Comparison of ENCODE assay signal across 9 cellular contexts in the genomic region with DNA sequence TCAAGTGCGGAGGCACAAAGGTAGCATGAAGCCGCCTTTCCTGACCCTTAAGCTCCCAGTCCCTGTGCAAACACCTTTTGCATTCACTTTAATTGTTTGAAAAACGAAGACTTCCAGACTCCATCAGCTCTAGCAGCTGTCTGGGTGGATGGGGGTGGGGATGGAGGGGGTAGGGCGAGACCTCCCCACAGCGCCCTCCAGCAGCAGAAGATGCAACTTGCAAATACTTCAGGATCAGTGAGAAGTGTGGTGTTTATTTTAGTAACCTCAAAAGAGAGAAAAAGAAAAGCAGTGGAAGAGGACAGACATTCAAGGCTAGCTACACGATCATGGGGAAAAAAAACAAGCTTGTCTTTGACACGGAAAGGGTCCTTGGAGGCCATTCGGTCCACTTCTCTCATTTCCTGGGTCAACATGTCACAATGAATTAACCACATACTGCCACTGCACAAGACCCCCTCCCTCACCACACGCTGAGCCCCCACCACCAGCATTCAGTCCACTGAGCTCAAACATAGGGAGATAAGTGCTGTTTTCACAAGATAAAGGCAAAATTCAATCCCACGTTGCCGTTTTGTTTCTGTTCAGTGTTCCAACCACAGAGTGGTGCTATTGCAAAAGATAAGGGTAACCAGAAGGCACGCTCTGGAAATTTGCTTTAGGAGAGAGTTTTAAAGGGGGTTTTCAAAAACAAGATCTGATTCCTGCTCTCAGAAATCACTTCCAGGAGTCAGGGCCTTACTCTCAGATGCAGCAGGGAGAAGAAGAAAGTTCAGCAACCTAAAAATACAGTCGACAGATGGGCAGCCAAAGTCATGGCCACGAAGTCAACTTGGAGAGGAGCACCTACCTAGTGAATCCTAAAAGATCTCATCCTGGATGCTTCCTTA. TPM values are rescaled to one million over a fixed set of nuclear protein-coding genes. Genes with fewer than 3 reads are reported as not detected.
DNase-seq lines count a peak whose midpoint lies in the region; TF ChIP-seq lines count a peak whose summit lies in the region.
"Had no signal": no experiment of that assay in that cellular context is flagged by ENCODE, and none has a peak within 500 bp of the region (broad histone marks: within the 10 kb centered on the region; RNA-seq: fewer than 3 reads in every experiment).

No MANE protein-coding gene starts in this region.

- H3K4me1 Mint-ChIP-seq in neural progenitor cell (peaks cover 38% of the 10 kb centered on the region), Calu3 (ENCODE audit: low read depth, unreplicated experiment) (no peaks in the 10 kb centered on the region)

- H3K27me3 Mint-ChIP-seq in neural progenitor cell (ENCODE audit: insufficient read depth, low read depth), result peaks cover 23% of the 10 kb centered on the region
- no peaks in the 10 kb centered on the region for H3K27me3 Mint-ChIP-seq in Calu3 (ENCODE audit: unreplicated experiment)

- TF ChIP-seq CTCF in neural progenitor cell (IDR thresholded peaks at IDR 0.05) (peak; percentile 59), Calu3 (IDR thresholded peaks at IDR 0.05; ENCODE audit: unreplicated experiment) (no peak)

- peak overlapping the region; percentile 88 for H3K4me3 ChIP-seq in neural progenitor cell

- DNase-seq in EH (ENCODE audit: low read depth) (peak; percentile 58), NCI-H1694 (lab: John Stamatoyannopoulos, UW) (peak; percentile 39), ecto neural progenitor cell (ENCODE audit: low spot score) (peak; percentile 79), neural progenitor cell (ENCODE audit: low spot score) (peak; percentile 70), SK-N-DZ (ENCODE audit: low spot score) (no peak), COLO829 (ENCODE audit: low spot score) (no peak), Calu3 (no peak), NCI-H510A (lab: John Stamatoyannopoulos, UW) (no peak)
- DNase-seq: stimulated activated naive B cell treated with anti-CD40 and anti-IgM and Interleukin-4, amounts not matched to agents 10 μg/mL and 1 μg/mL and 100 μg/mL, for 72 hours had no signal

- H3K9me3 ChIP-seq in neural progenitor cell (ENCODE audit: low read depth), result no peaks in the 10 kb centered on the region

- intact Hi-C loops in Calu3 (cut with micrococcal nuclease; ENCODE audit: unreplicated experiment), result no loop called here

- no TSS peak for BruUV-seq in Calu3 (replicated peaks; lab: Mats Ljungman, UMichigan)

- H3F3A ChIP-seq in neural progenitor cell (ENCODE audit: low read depth), result peaks cover 24% of the 10 kb centered on the region

- no peaks in the 10 kb centered on the region for H3K36me3 ChIP-seq in neural progenitor cell

- H3K27ac ChIP-seq in neural progenitor cell, result no peak overlapping the region

- peak overlapping the region; percentile 48 for H3K4me3 Mint-ChIP-seq in neural progenitor cell
- H3K4me3 Mint-ChIP-seq in Calu3 (ENCODE audit: low read depth, unreplicated experiment), result no peak overlapping the region
- H3K4me3 Mint-ChIP-seq: stimulated activated naive B cell treated with anti-CD40 and anti-IgM and Interleukin-4, amounts not matched to agents 10 μg/mL and 1 μg/mL and 100 μg/mL, for 72 hours had no signal

- H3K4me1 ChIP-seq in neural progenitor cell, result peaks cover 23% of the 10 kb centered on the region

- H3K9ac ChIP-seq in neural progenitor cell, result no peak overlapping the region

- H3K9me3 Mint-ChIP-seq in neural progenitor cell (no peaks in the 10 kb centered on the region), Calu3 (ENCODE audit: low read depth, unreplicated experiment) (peaks cover 2% of the 10 kb centered on the region)
- H3K9me3 Mint-ChIP-seq: stimulated activated naive B cell treated with anti-CD40 and anti-IgM and Interleukin-4, amounts not matched to agents 10 μg/mL and 1 μg/mL and 100 μg/mL, for 72 hours had no signal

- peak overlapping the region; percentile 97 for H3K4me2 ChIP-seq in neural progenitor cell

- H3K27me3 ChIP-seq in neural progenitor cell, result peaks cover 23% of the 10 kb centered on the region

- peaks cover 16% of the 10 kb centered on the region for H3K79me2 ChIP-seq in neural progenitor cell (ENCODE audit: low read depth)

- H2AFZ ChIP-seq in neural progenitor cell (replicated peaks), result peak overlapping the region; percentile 83

- H3K27ac Mint-ChIP-seq in neural progenitor cell, result peak overlapping the region; percentile 11
- no peak overlapping the region for H3K27ac Mint-ChIP-seq in Calu3 (ENCODE audit: unreplicated experiment)
- H3K27ac Mint-ChIP-seq: stimulated activated naive B cell treated with anti-CD40 and anti-IgM and Interleukin-4, amounts not matched to agents 10 μg/mL and 1 μg/mL and 100 μg/mL, for 72 hours had no signal

- peaks cover 6% of the 10 kb centered on the region for H4K20me1 ChIP-seq in neural progenitor cell (ENCODE audit: low read depth)

- CTCF ChIA-PET in Calu3 (lab: Charles Lee), result no interaction called here

- no peaks in the 10 kb centered on the region for H3K36me3 Mint-ChIP-seq in neural progenitor cell
- no peaks in the 10 kb centered on the region for H3K36me3 Mint-ChIP-seq in Calu3 (ENCODE audit: insufficient read depth, unreplicated experiment)
- H3K36me3 Mint-ChIP-seq: stimulated activated naive B cell treated with anti-CD40 and anti-IgM and Interleukin-4, amounts not matched to agents 10 μg/mL and 1 μg/mL and 100 μg/mL, for 72 hours had no signal

RNA-seq across cellular contexts. Expression of gene NTF3, which starts 3.3 kb away (rescaled TPM):
- total RNA-seq in neural progenitor cell (ENCODE audit: low replicate concordance) (6.7 and 11.0 TPM in 2 replicates), Calu3 (2022) (not detected in 2 replicates)
- polyA plus RNA-seq in SK-N-DZ (2014; cell fraction: cytosol; rRNA removed), result not detected in 2 replicates
- not detected in 2 replicates for polyA plus RNA-seq in SK-N-DZ (2014; cell fraction: nucleus; rRNA removed)

Comparison
In these comparisons a context has a peak if more than half of its experiments do, and no peak if none do; other contexts are left out.
1. DNase-seq: peak in EH (single experiment), NCI-H1694 (single experiment), ecto neural progenitor cell (single experiment) and neural progenitor cell (single experiment); none in SK-N-DZ (single experiment), COLO829 (single experiment), Calu3 (single experiment) and NCI-H510A (single experiment).